In the genomic region with DNA sequence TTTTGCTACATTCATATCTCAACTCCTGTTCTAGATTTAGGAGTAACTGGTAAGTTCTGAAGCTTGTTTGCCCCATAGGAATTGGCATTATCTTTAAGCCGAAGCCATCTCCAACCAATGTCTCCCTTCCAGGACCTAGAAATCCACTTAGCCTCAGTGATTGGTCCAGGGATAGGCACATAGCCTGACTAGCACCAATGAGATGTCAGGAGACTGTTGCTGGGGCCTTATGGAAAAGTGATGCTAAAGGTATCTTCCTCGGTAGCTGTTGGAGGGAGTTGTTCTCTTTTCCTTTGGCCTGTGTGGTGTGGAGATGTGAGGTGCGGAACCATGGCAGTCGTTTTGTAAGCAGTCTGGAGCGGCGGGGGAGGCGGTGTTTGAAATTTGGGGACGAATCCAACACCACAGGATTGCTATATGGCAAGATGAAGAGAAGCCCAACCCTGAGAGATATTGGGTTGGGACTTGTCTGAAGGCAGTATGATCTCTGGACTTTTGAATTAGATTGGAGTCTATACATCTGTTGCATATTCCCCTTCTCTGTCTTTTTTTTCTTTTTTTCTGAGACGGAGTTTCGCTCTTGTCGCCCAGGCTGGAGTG, we compare ENCODE assay signal across 1 cellular context.
TF ChIP-seq lines count a peak whose summit lies in the region.

No MANE protein-coding gene starts in this region.

TF ChIP-seq in GM23338, 12 proteins besides CTCF, POLR2A, EP300 and RAD21:
- TF ChIP-seq, protein P1, sequence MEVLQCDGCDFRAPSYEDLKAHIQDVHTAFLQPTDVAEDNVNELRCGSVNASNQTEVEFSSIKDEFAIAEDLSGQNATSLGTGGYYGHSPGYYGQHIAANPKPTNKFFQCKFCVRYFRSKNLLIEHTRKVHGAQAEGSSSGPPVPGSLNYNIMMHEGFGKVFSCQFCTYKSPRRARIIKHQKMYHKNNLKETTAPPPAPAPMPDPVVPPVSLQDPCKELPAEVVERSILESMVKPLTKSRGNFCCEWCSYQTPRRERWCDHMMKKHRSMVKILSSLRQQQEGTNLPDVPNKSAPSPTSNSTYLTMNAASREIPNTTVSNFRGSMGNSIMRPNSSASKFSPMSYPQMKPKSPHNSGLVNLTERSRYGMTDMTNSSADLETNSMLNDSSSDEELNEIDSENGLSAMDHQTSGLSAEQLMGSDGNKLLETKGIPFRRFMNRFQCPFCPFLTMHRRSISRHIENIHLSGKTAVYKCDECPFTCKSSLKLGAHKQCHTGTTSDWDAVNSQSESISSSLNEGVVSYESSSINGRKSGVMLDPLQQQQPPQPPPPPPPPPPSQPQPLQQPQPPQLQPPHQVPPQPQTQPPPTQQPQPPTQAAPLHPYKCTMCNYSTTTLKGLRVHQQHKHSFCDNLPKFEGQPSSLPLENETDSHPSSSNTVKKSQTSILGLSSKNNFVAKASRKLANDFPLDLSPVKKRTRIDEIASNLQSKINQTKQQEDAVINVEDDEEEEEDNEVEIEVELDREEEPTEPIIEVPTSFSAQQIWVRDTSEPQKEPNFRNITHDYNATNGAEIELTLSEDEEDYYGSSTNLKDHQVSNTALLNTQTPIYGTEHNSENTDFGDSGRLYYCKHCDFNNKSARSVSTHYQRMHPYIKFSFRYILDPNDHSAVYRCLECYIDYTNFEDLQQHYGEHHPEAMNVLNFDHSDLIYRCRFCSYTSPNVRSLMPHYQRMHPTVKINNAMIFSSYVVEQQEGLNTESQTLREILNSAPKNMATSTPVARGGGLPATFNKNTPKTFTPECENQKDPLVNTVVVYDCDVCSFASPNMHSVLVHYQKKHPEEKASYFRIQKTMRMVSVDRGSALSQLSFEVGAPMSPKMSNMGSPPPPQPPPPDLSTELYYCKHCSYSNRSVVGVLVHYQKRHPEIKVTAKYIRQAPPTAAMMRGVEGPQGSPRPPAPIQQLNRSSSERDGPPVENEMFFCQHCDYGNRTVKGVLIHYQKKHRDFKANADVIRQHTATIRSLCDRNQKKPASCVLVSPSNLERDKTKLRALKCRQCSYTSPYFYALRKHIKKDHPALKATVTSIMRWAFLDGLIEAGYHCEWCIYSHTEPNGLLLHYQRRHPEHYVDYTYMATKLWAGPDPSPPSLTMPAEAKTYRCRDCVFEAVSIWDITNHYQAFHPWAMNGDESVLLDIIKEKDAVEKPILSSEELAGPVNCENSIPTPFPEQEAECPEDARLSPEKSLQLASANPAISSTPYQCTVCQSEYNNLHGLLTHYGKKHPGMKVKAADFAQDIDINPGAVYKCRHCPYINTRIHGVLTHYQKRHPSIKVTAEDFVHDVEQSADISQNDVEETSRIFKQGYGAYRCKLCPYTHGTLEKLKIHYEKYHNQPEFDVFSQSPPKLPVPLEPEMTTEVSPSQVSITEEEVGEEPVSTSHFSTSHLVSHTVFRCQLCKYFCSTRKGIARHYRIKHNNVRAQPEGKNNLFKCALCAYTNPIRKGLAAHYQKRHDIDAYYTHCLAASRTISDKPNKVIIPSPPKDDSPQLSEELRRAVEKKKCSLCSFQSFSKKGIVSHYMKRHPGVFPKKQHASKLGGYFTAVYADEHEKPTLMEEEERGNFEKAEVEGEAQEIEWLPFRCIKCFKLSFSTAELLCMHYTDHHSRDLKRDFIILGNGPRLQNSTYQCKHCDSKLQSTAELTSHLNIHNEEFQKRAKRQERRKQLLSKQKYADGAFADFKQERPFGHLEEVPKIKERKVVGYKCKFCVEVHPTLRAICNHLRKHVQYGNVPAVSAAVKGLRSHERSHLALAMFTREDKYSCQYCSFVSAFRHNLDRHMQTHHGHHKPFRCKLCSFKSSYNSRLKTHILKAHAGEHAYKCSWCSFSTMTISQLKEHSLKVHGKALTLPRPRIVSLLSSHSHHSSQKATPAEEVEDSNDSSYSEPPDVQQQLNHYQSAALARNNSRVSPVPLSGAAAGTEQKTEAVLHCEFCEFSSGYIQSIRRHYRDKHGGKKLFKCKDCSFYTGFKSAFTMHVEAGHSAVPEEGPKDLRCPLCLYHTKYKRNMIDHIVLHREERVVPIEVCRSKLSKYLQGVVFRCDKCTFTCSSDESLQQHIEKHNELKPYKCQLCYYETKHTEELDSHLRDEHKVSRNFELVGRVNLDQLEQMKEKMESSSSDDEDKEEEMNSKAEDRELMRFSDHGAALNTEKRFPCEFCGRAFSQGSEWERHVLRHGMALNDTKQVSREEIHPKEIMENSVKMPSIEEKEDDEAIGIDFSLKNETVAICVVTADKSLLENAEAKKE (CRISPR knock-in tag; IDR thresholded peaks at IDR 0.05), result no peak
- TF ChIP-seq, protein P2, sequence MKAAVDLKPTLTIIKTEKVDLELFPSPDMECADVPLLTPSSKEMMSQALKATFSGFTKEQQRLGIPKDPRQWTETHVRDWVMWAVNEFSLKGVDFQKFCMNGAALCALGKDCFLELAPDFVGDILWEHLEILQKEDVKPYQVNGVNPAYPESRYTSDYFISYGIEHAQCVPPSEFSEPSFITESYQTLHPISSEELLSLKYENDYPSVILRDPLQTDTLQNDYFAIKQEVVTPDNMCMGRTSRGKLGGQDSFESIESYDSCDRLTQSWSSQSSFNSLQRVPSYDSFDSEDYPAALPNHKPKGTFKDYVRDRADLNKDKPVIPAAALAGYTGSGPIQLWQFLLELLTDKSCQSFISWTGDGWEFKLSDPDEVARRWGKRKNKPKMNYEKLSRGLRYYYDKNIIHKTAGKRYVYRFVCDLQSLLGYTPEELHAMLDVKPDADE (IDR thresholded peaks at IDR 0.05), result no peak
- no peak for TF ChIP-seq EZH2 (IDR thresholded peaks at IDR 0.05; ENCODE audit: low read depth, unreplicated experiment)
- TF ChIP-seq ZNF331 (CRISPR knock-in tag; IDR thresholded peaks at IDR 0.05; ENCODE audit: low read depth), result no peak
- TF ChIP-seq ZNF114 (CRISPR knock-in tag; IDR thresholded peaks at IDR 0.05), result no peak
- TF ChIP-seq JUNB (IDR thresholded peaks at IDR 0.05; ENCODE audit: unreplicated experiment), result no peak
- TF ChIP-seq, protein P3, sequence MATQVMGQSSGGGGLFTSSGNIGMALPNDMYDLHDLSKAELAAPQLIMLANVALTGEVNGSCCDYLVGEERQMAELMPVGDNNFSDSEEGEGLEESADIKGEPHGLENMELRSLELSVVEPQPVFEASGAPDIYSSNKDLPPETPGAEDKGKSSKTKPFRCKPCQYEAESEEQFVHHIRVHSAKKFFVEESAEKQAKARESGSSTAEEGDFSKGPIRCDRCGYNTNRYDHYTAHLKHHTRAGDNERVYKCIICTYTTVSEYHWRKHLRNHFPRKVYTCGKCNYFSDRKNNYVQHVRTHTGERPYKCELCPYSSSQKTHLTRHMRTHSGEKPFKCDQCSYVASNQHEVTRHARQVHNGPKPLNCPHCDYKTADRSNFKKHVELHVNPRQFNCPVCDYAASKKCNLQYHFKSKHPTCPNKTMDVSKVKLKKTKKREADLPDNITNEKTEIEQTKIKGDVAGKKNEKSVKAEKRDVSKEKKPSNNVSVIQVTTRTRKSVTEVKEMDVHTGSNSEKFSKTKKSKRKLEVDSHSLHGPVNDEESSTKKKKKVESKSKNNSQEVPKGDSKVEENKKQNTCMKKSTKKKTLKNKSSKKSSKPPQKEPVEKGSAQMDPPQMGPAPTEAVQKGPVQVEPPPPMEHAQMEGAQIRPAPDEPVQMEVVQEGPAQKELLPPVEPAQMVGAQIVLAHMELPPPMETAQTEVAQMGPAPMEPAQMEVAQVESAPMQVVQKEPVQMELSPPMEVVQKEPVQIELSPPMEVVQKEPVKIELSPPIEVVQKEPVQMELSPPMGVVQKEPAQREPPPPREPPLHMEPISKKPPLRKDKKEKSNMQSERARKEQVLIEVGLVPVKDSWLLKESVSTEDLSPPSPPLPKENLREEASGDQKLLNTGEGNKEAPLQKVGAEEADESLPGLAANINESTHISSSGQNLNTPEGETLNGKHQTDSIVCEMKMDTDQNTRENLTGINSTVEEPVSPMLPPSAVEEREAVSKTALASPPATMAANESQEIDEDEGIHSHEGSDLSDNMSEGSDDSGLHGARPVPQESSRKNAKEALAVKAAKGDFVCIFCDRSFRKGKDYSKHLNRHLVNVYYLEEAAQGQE (IDR thresholded peaks at IDR 0.05; ENCODE audit: unreplicated experiment), result no peak
- TF ChIP-seq STAT1 (IDR thresholded peaks at IDR 0.05; ENCODE audit: unreplicated experiment), result no peak
- no peak for TF ChIP-seq CREB1 (CRISPR knock-in tag; IDR thresholded peaks at IDR 0.05; ENCODE audit: low read depth)
- no peak for TF ChIP-seq EZH2phosphoT487 (IDR thresholded peaks at IDR 0.05; ENCODE audit: unreplicated experiment)
- TF ChIP-seq POLR2AphosphoS5 (IDR thresholded peaks at IDR 0.05; ENCODE audit: low read depth), result no peak
- TF ChIP-seq NANOG (IDR thresholded peaks at IDR 0.05; ENCODE audit: borderline replicate concordance), result no peak
